Comparison of ENCODE assay signal across 17 cellular contexts in the genomic region with DNA sequence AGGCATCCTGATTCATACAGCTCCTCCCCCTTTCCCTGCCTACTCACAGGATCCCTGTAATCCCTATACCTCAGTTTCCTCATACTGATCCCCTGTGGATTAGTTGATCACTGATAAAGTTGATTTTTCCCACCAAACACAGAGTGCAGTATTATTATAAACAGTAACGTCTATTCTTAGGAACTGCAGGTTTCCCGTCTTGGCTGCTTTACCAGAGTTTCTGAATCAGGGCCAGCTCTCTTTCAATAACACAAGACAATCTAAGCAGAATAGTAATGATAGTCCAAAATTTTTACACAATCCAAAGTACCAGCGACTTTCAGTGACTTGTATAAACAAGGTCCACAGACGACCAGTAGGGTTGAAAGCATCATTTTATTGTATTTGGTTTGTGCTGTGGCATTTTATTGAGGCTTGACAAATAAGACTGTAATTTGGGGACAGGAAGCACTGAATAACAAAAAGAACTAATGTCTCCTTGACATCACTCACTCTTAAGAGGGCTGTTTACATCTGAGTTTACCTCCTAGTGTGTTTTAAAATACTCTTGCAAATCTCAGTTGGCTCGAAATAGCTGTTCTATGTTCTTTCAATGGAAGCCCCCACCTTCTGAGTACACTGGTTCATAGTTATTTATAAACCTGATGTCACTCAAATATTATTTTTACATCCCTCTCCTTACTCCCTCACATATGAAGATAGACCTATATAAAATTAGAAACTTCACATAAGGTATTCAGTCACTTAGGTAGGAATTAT. TPM values are rescaled to one million over a fixed set of nuclear protein-coding genes. Genes with fewer than 3 reads are reported as not detected.
A peak's percentile ranks its signal among the peaks of the same experiment; 100 is the strongest.
DNase-seq lines count a peak whose midpoint lies in the region; ATAC-seq and TF ChIP-seq lines count a peak whose summit lies in the region.
"Had no signal": no experiment of that assay in that cellular context is flagged by ENCODE, and none has a peak within 500 bp of the region (broad histone marks: within the 10 kb centered on the region; RNA-seq: fewer than 3 reads in every experiment).

No MANE protein-coding gene starts in this region.

- ATAC-seq in heart left ventricle (peak; percentile 43 to 81 (median 64)), Right ventricle myocardium inferior (no peak), right cardiac atrium (peak; percentile 45 to 63), GM18505 (IDR thresholded peaks at IDR 0.05; ENCODE audit: unreplicated experiment) (no peak)
- ATAC-seq: A549 had no signal

- H3K27me3 ChIP-seq in heart left ventricle (no peaks in the 10 kb centered on the region), right cardiac atrium (ENCODE audit: control insufficient read depth, insufficient read depth) (no peaks in the 10 kb centered on the region), MM.1S (replicated peaks; ENCODE audit: insufficient read depth, low read length) (no peaks in the 10 kb centered on the region)
- H3K27me3 ChIP-seq: brain microvascular endothelial cell had no signal

- no peaks in the 10 kb centered on the region for H3F3A ChIP-seq in MM.1S (ENCODE audit: insufficient read depth, low read length)

- H3K4me2 ChIP-seq in MM.1S (ENCODE audit: low read depth, low read length) = no peak overlapping the region
- H3K4me2 ChIP-seq: A549, smooth muscle cell had no signal

- H3K27ac ChIP-seq in heart left ventricle = peak overlapping the region in 8 of 12 donors; percentile 20 to 78 (median 62)
- H3K27ac ChIP-seq in right cardiac atrium (ENCODE audit: low read length) = peak overlapping the region; percentile 57
- no peak overlapping the region for H3K27ac ChIP-seq in MM.1S (ENCODE audit: low read length)
- H3K27ac ChIP-seq: A549, brain microvascular endothelial cell, coronary artery had no signal

- no peaks in the 10 kb centered on the region for H3K9me2 ChIP-seq in MM.1S (replicated peaks; ENCODE audit: insufficient read depth, low read length)

- peak in 1 of 5 donors; percentile 44 for DNase-seq in heart left ventricle
- no peak for DNase-seq in Right ventricle myocardium inferior (ENCODE audit: missing footprints)
- peak; percentile 34 for DNase-seq in cerebellar cortex (ENCODE audit: low spot score)
- no peak for DNase-seq in right cardiac atrium
- DNase-seq in KBM-7 = no peak
- no peak for DNase-seq in middle frontal gyrus (ENCODE audit: extremely low spot score, low spot score)
- DNase-seq in MM.1S = no peak
- DNase-seq: activated T-cell treated with anti-CD3 and anti-CD28 coated beads, Interleukin-2, amount 50 U/mL, for 1 hour; brain microvascular endothelial cell; DMS79; kidney glomerular epithelial cell; NCI-H2029 treated with DMSO at 0.1 percent for 48 hours; stimulated activated CD4-positive, alpha-beta T cell treated with anti-CD3 and anti-CD28 coated beads, Interleukin-2, amount 100 ng/mL, for 24 hours had no signal

- intact Hi-C loops in heart left ventricle (cut with DNase I) = loop anchor here in 9 of 10 donors (5.0 to 10.0 kb wide), 13 partner anchors 155 to 1027 kb away; no protein-coding TSS in a partner anchor
- intact Hi-C loops in Right ventricle myocardium inferior (cut with DNase I) = loop anchor here (10.0 kb wide), 3 partner anchors 125 to 805 kb away; no protein-coding TSS in a partner anchor
- intact Hi-C loops in right cardiac atrium (cut with DNase I) = loop anchor here in 2 of 4 donors (5.0 to 10.0 kb wide), 2 partner anchors 437 to 1025 kb away; no protein-coding TSS in a partner anchor

- TF ChIP-seq POLR2A in heart left ventricle (IDR thresholded peaks at IDR 0.05) (no peak), GM18505 (IDR thresholded peaks at IDR 0.05; ENCODE audit: borderline replicate concordance, extremely low read depth, insufficient read depth, insufficient read length) (no peak)

- H3K79me2 ChIP-seq in MM.1S (ENCODE audit: low read length) = no peaks in the 10 kb centered on the region

- in situ Hi-C loops in KBM-7 (cut with MboI; ENCODE audit: low pct_unique_long_range_greater_than_20kb, low sequenced_read_pairs) = no loop called here

- H3K4me3 ChIP-seq in heart left ventricle = no peak overlapping the region
- H3K4me3 ChIP-seq in right cardiac atrium (ENCODE audit: low read length) = no peak overlapping the region
- no peak overlapping the region for H3K4me3 ChIP-seq in MM.1S (ENCODE audit: low read length)
- H3K4me3 ChIP-seq: A549, coronary artery, smooth muscle cell had no signal

- H3K36me3 ChIP-seq in heart left ventricle = no peaks in the 10 kb centered on the region
- no peaks in the 10 kb centered on the region for H3K36me3 ChIP-seq in MM.1S (replicated peaks; ENCODE audit: insufficient read depth, low read length)
- H3K36me3 ChIP-seq: brain microvascular endothelial cell had no signal

- H4K20me1 ChIP-seq in MM.1S (ENCODE audit: insufficient read depth, low read length) = no peaks in the 10 kb centered on the region

- no peak overlapping the region for H3K9ac ChIP-seq in MM.1S (ENCODE audit: low read length)

- H3K4me1 ChIP-seq in heart left ventricle (peaks cover 6 to 39% (median 17%) of the 10 kb centered on the region in 12 donors), right cardiac atrium (ENCODE audit: control insufficient read depth, insufficient read depth, low read length) (no peaks in the 10 kb centered on the region), MM.1S (ENCODE audit: low read length) (no peaks in the 10 kb centered on the region)

- TF ChIP-seq CTCF in heart left ventricle (IDR thresholded peaks at IDR 0.05) (no peak), MM.1S (IDR thresholded peaks at IDR 0.05; ENCODE audit: low read length) (no peak)

- WGBS in heart left ventricle, 4 donors = 5 to 11% (median 9%) methylated on average over 5 of the region's 5 CpGs
- 15% methylated on average over 5 of the region's 5 CpGs for WGBS in right cardiac atrium

- no peaks in the 10 kb centered on the region for H3K9me3 ChIP-seq in heart left ventricle
- H3K9me3 ChIP-seq in right cardiac atrium (ENCODE audit: control insufficient read depth, low read length) = no peaks in the 10 kb centered on the region
- H3K9me3 ChIP-seq in MM.1S (replicated peaks; ENCODE audit: insufficient read depth, low read length) = no peaks in the 10 kb centered on the region
- H3K9me3 ChIP-seq: A549 had no signal

- H2AFZ ChIP-seq in MM.1S (ENCODE audit: low read length) = no peak overlapping the region

RNA-seq across cellular contexts. Expression of a gene that starts 6.1 kb away (rescaled TPM):
- 10 to 100 TPM in 3 of 9 donors, 1 to 10 TPM in 6; 6.0 to 12.2 (median 8.5) TPM for total RNA-seq in heart left ventricle
- 1 to 10 TPM; 3.5 to 4.1 TPM for polyA plus RNA-seq in heart left ventricle
- total RNA-seq in Right ventricle myocardium inferior = 8.4 TPM
- 10 to 100 TPM in 1 of 4 donors, 1 to 10 TPM in 3; 6.8 to 10.1 (median 9.4) TPM for total RNA-seq in right cardiac atrium
- 4.1 TPM for polyA plus RNA-seq in right cardiac atrium

Comparison
In these comparisons a context has a peak if more than half of its experiments do, and no peak if none do; other contexts are left out.
1. ATAC-seq: peak in heart left ventricle (4 of 4) and right cardiac atrium (2 of 2); none in Right ventricle myocardium inferior (single experiment) and GM18505 (single experiment).